13 cellular contexts compared by ENCODE assay signal in the genomic region with DNA sequence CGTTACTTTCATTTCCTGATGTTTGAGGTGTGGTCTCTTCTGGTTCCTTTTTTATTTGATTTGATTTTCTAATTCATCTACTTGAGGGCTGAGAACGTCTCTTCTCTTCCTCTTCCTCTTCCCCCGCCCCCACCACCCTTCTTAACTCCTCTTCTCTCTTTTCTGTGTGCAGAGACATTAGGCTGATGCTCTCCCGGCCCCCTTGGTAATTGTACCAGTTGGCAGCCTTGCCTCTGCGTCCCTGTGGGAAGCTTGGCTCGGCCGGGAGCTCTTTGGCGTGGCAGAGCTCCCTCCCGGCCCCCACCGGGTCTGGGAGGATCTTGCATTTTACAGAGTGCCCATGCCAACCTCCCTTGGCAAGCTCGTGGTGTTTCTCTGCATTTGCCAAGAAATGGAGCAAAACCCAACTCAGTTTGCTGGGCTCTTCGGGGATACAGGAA. TPM values are rescaled to one million over a fixed set of nuclear protein-coding genes. Genes with fewer than 3 reads are reported as not detected.
DNase-seq lines count a peak whose midpoint lies in the region; ATAC-seq and TF ChIP-seq lines count a peak whose summit lies in the region.
"Had no signal": no experiment of that assay in that cellular context is flagged by ENCODE, and none has a peak within 500 bp of the region (broad histone marks: within the 10 kb centered on the region; RNA-seq: fewer than 3 reads in every experiment).

No MANE protein-coding gene starts in this region.

- H2AFZ ChIP-seq in GM23338, result 0 out of 2 replicates have a peak overlapping the region, but pooled peaks have one; percentile 4

- no peak for TF ChIP-seq EP300 in sigmoid colon (IDR thresholded peaks at IDR 0.05)

- H3K9me3 ChIP-seq in sigmoid colon, result no peaks in the 10 kb centered on the region
- H3K9me3 ChIP-seq: gastrocnemius medialis had no signal

- intact Hi-C loops in cardiac septum (cut with DNase I) (no loop called here), sigmoid colon (cut with DNase I) (no loop called here)

- no peak overlapping the region for H3K27ac ChIP-seq in GM23338 (ENCODE audit: low read depth)
- H3K27ac ChIP-seq in sigmoid colon, result peak overlapping the region in 3 of 4 donors; percentile 18 to 26 (median 21)
- H3K27ac ChIP-seq: gastrocnemius medialis had no signal

- no peak for TF ChIP-seq POLR2A in sigmoid colon (IDR thresholded peaks at IDR 0.05)

- H3F3A ChIP-seq in GM23338 (replicated peaks; ENCODE audit: low read depth), result no peaks in the 10 kb centered on the region

- no peak overlapping the region for H3K4me3 Mint-ChIP-seq in GM23338
- H3K4me3 Mint-ChIP-seq in activated T-cell treated with anti-CD3 and anti-CD28 coated beads, Interleukin-2, amount 50 U/mL, for 72 hours, result no peak overlapping the region

- WGBS in sigmoid colon, 2 donors, result 18 to 45% methylated on average over 12 of the region's 12 CpGs

- H3K27me3 ChIP-seq in GM23338 (ENCODE audit: insufficient read depth), result no peaks in the 10 kb centered on the region
- H3K27me3 ChIP-seq in sigmoid colon, result no peaks in the 10 kb centered on the region

- ATAC-seq in GM23338 (no peak), GM19395 (IDR thresholded peaks at IDR 0.05; ENCODE audit: unreplicated experiment) (no peak)
- no peak for ATAC-seq in activated T-cell treated with anti-CD3 and anti-CD28 coated beads, Interleukin-2, amount 50 U/mL, for 72 hours (replicated peaks in 1 of 2)
- ATAC-seq: gastrocnemius medialis had no signal

- no peak for TF ChIP-seq CTCF in GM23338 (conservative IDR thresholded peaks at IDR 0.05; ENCODE audit: low read depth in 2 of 2)
- TF ChIP-seq CTCF in sigmoid colon (IDR thresholded peaks at IDR 0.05), result no peak

- no peak overlapping the region for H3K4me3 ChIP-seq in GM23338
- H3K4me3 ChIP-seq in sigmoid colon, result no peak overlapping the region
- H3K4me3 ChIP-seq: gastrocnemius medialis had no signal

- H3K79me2 ChIP-seq in GM23338 (replicated peaks; ENCODE audit: insufficient read depth), result no peaks in the 10 kb centered on the region

- DNase-seq in GM23338 (ENCODE audit: low spot score) (no peak), RPMI8226 (peak; percentile 28), cardiac septum (ENCODE audit: low spot score) (peak; percentile 70), sigmoid colon (peak; percentile 86), NCI-H2029 treated with DMSO at 0.1 percent for 48 hours (lab: John Stamatoyannopoulos, UW) (no peak), NCI-H146 (lab: John Stamatoyannopoulos, UW) (no peak)
- no peak for DNase-seq in activated T-cell treated with anti-CD3 and anti-CD28 coated beads, Interleukin-2, amount 50 U/mL, for 72 hours
- DNase-seq: DMS79, NCI-H1417 treated with DMSO at 0.1 percent for 48 hours had no signal

- no peak overlapping the region for H3K4me2 ChIP-seq in GM23338

- H3K9me3 Mint-ChIP-seq in GM23338, result peaks cover 8% of the 10 kb centered on the region
- H3K9me3 Mint-ChIP-seq in activated T-cell treated with anti-CD3 and anti-CD28 coated beads, Interleukin-2, amount 50 U/mL, for 72 hours, result no peaks in the 10 kb centered on the region

- H3K36me3 Mint-ChIP-seq in GM23338 (ENCODE audit: low read depth), result no peaks in the 10 kb centered on the region; the same call in 2 of the 3 replicates
- H3K36me3 Mint-ChIP-seq in activated T-cell treated with anti-CD3 and anti-CD28 coated beads, Interleukin-2, amount 50 U/mL, for 72 hours (ENCODE audit: insufficient read depth in 2 of 2), result no peaks in the 10 kb centered on the region

- H3K36me3 ChIP-seq in GM23338 (ENCODE audit: insufficient read depth) (no peaks in the 10 kb centered on the region), sigmoid colon (no peaks in the 10 kb centered on the region)
- H3K36me3 ChIP-seq: gastrocnemius medialis had no signal

- H3K4me1 ChIP-seq in GM23338 (ENCODE audit: insufficient read depth) (no peaks in the 10 kb centered on the region), sigmoid colon (no peaks in the 10 kb centered on the region)
- H3K4me1 ChIP-seq: gastrocnemius medialis had no signal

- H3K27ac Mint-ChIP-seq in GM23338, result no peak overlapping the region
- no peak overlapping the region for H3K27ac Mint-ChIP-seq in activated T-cell treated with anti-CD3 and anti-CD28 coated beads, Interleukin-2, amount 50 U/mL, for 72 hours

- no peaks in the 10 kb centered on the region for H4K20me1 ChIP-seq in GM23338 (replicated peaks; ENCODE audit: insufficient read depth)

- no peaks in the 10 kb centered on the region for H3K9me2 ChIP-seq in GM23338 (ENCODE audit: insufficient read depth)

- peaks cover 13% of the 10 kb centered on the region for H3K27me3 Mint-ChIP-seq in GM23338 (ENCODE audit: insufficient read depth, low read depth, poor library complexity)
- no peaks in the 10 kb centered on the region for H3K27me3 Mint-ChIP-seq in activated T-cell treated with anti-CD3 and anti-CD28 coated beads, Interleukin-2, amount 50 U/mL, for 72 hours (ENCODE audit: low read depth)

- no peaks in the 10 kb centered on the region; the same call in 2 of the 3 replicates for H3K4me1 Mint-ChIP-seq in GM23338
- H3K4me1 Mint-ChIP-seq in activated T-cell treated with anti-CD3 and anti-CD28 coated beads, Interleukin-2, amount 50 U/mL, for 72 hours (ENCODE audit: low read depth), result peaks cover 5% of the 10 kb centered on the region

TF ChIP-seq in GM23338, 12 proteins besides CTCF, POLR2A, EP300 and RAD21 (continues in another document):
- TF ChIP-seq, protein P1, sequence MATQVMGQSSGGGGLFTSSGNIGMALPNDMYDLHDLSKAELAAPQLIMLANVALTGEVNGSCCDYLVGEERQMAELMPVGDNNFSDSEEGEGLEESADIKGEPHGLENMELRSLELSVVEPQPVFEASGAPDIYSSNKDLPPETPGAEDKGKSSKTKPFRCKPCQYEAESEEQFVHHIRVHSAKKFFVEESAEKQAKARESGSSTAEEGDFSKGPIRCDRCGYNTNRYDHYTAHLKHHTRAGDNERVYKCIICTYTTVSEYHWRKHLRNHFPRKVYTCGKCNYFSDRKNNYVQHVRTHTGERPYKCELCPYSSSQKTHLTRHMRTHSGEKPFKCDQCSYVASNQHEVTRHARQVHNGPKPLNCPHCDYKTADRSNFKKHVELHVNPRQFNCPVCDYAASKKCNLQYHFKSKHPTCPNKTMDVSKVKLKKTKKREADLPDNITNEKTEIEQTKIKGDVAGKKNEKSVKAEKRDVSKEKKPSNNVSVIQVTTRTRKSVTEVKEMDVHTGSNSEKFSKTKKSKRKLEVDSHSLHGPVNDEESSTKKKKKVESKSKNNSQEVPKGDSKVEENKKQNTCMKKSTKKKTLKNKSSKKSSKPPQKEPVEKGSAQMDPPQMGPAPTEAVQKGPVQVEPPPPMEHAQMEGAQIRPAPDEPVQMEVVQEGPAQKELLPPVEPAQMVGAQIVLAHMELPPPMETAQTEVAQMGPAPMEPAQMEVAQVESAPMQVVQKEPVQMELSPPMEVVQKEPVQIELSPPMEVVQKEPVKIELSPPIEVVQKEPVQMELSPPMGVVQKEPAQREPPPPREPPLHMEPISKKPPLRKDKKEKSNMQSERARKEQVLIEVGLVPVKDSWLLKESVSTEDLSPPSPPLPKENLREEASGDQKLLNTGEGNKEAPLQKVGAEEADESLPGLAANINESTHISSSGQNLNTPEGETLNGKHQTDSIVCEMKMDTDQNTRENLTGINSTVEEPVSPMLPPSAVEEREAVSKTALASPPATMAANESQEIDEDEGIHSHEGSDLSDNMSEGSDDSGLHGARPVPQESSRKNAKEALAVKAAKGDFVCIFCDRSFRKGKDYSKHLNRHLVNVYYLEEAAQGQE (IDR thresholded peaks at IDR 0.05; ENCODE audit: unreplicated experiment), result no peak
- TF ChIP-seq STAT1 (IDR thresholded peaks at IDR 0.05; ENCODE audit: unreplicated experiment) (no peak), NANOG (IDR thresholded peaks at IDR 0.05; ENCODE audit: borderline replicate concordance) (no peak), ZNF114 (CRISPR knock-in tag; IDR thresholded peaks at IDR 0.05) (no peak)

RNA-seq across cellular contexts. Expression of a gene that starts 19.9 kb away (rescaled TPM):
- not detected in 2 replicates for total RNA-seq in GM23338 (2014; rRNA removed; shearing (Covaris generic))
- polyA plus RNA-seq in GM23338 (2016; fragmentation: Nextera tagmentation; extraction: Ambion mirVana), result not detected in 2 replicates
- total RNA-seq in cardiac septum, result not detected
- not detected for total RNA-seq in sigmoid colon
- not detected for polyA plus RNA-seq in sigmoid colon
- not detected for total RNA-seq in activated T-cell treated with anti-CD3 and anti-CD28 coated beads, Interleukin-2, amount 50 U/mL, for 72 hours
- total RNA-seq: gastrocnemius medialis, H1, myocyte had no signal
- polyA plus RNA-seq: H1 had no signal

Comparison
In these comparisons a context has a peak if more than half of its experiments do, and no peak if none do; other contexts are left out.
1. DNase-seq: peak in RPMI8226 (single experiment), cardiac septum (single experiment) and sigmoid colon (single experiment); none in GM23338 (single experiment), NCI-H2029 treated with DMSO at 0.1 percent for 48 hours (single experiment), NCI-H146 (single experiment) and activated T-cell treated with anti-CD3 and anti-CD28 coated beads, Interleukin-2, amount 50 U/mL, for 72 hours (0 of 2).